ENCODE assay signal across 13 cellular contexts in genomic region chr3:184910664-184911063, GRCh38.
"Had no signal": no experiment of that assay in that cellular context is flagged by ENCODE, and none has a peak within 500 bp of the region (broad histone marks: within the 10 kb centered on the region; RNA-seq: fewer than 3 reads in every experiment).

No MANE protein-coding gene starts in this region.

- H3K27me3 Mint-ChIP-seq: activated CD4-positive, alpha-beta T cell treated with anti-CD3 and anti-CD28 coated beads, Interleukin-2, amount 10 ng/mL, durations not matched to agents 7 days and 5 days; stimulated activated memory B cell treated with anti-CD40 and anti-IgM and Interleukin-4, amounts not matched to agents 10 μg/mL and 1 μg/mL and 100 μg/mL, for 72 hours had no signal

- DNase-seq: activated CD4-positive, alpha-beta T cell treated with anti-CD3 and anti-CD28 coated beads, Interleukin-2, amount 10 ng/mL, durations not matched to agents 7 days and 5 days; activated CD4-positive, CD25-positive, alpha-beta regulatory T cell; activated CD8-positive, alpha-beta memory T cell treated with anti-CD3 and anti-CD28 coated beads for 24 hours; activated naive CD4-positive, alpha-beta T cell treated with anti-CD3 and anti-CD28 coated beads for 36 hours; central memory CD4-positive, alpha-beta T cell; glutamatergic neuron had no signal

- H3K27ac ChIP-seq: neutrophil, right atrium auricular region had no signal

- H3K27ac Mint-ChIP-seq: activated CD4-positive, alpha-beta T cell treated with anti-CD3 and anti-CD28 coated beads, Interleukin-2, amount 10 ng/mL, durations not matched to agents 7 days and 5 days; activated naive CD4-positive, alpha-beta T cell treated with anti-CD3 and anti-CD28 coated beads for 36 hours; stimulated activated memory B cell treated with anti-CD40 and anti-IgM and Interleukin-4, amounts not matched to agents 10 μg/mL and 1 μg/mL and 100 μg/mL, for 72 hours; T-helper 1 cell treated with Interleukin-12 subunit alpha and Interleukin-12 subunit beta and Interleukin-4 antibody, amounts not matched to agents 30 μg/mL and 1 μg/mL, for 36 hours had no signal

- FAIRE-seq: islet of Langerhans, TTC549 had no signal

- ATAC-seq: left lobe of liver; stimulated activated memory B cell treated with anti-CD40 and anti-IgM and Interleukin-4, amounts not matched to agents 10 μg/mL and 1 μg/mL and 100 μg/mL, for 72 hours had no signal

- H3K27me3 ChIP-seq: neutrophil, right atrium auricular region had no signal

- H3K9me3 Mint-ChIP-seq: activated CD4-positive, alpha-beta T cell treated with anti-CD3 and anti-CD28 coated beads, Interleukin-2, amount 10 ng/mL, durations not matched to agents 7 days and 5 days; activated naive CD4-positive, alpha-beta T cell treated with anti-CD3 and anti-CD28 coated beads for 36 hours; stimulated activated memory B cell treated with anti-CD40 and anti-IgM and Interleukin-4, amounts not matched to agents 10 μg/mL and 1 μg/mL and 100 μg/mL, for 72 hours; T-helper 1 cell treated with Interleukin-12 subunit alpha and Interleukin-12 subunit beta and Interleukin-4 antibody, amounts not matched to agents 30 μg/mL and 1 μg/mL, for 36 hours had no signal

- H3K4me1 ChIP-seq: right atrium auricular region had no signal

- H3K4me1 Mint-ChIP-seq: activated CD4-positive, alpha-beta T cell treated with anti-CD3 and anti-CD28 coated beads, Interleukin-2, amount 10 ng/mL, durations not matched to agents 7 days and 5 days; stimulated activated memory B cell treated with anti-CD40 and anti-IgM and Interleukin-4, amounts not matched to agents 10 μg/mL and 1 μg/mL and 100 μg/mL, for 72 hours had no signal

- H3K4me3 ChIP-seq: right atrium auricular region had no signal

- H3K9me3 ChIP-seq: neutrophil, right atrium auricular region had no signal

- H3K4me3 Mint-ChIP-seq: activated CD4-positive, alpha-beta T cell treated with anti-CD3 and anti-CD28 coated beads, Interleukin-2, amount 10 ng/mL, durations not matched to agents 7 days and 5 days; activated naive CD4-positive, alpha-beta T cell treated with anti-CD3 and anti-CD28 coated beads for 36 hours; stimulated activated memory B cell treated with anti-CD40 and anti-IgM and Interleukin-4, amounts not matched to agents 10 μg/mL and 1 μg/mL and 100 μg/mL, for 72 hours; T-helper 1 cell treated with Interleukin-12 subunit alpha and Interleukin-12 subunit beta and Interleukin-4 antibody, amounts not matched to agents 30 μg/mL and 1 μg/mL, for 36 hours had no signal
